In the genomic region with DNA sequence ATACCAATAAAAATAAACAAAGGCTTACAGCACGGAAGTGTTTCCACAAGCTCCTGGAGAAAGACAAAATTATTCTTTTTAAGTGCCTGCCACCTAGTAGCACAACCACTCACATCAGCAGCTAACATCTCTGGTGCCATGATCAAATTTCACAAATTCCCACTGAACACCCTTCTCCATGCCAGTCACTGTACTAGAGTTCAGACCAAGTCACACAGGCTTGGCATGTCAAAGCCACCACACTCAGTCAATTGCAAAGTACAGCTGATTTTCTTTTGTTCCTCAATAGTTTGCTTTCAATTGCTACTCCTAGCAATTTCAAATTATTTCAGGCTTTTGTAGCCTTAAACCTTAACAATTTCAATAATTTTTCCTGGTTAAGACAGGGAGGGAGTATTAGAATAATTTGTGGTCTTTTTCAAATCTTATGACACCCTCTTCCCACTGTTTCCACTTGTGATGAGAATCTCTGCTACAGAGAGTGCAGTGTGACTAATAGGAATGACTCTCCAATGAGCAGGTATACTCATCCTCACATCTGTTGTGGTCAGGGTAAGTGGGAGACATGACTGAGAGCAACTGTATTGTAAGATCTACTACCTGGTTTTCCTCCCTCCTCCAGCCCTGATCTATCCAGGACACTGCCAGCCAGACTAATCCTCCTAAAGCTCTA, we compare ENCODE assay signal across 10 cellular contexts. TPM values are rescaled to one million over a fixed set of nuclear protein-coding genes. Genes with fewer than 3 reads are reported as not detected.
DNase-seq lines count a peak whose midpoint lies in the region; ATAC-seq, FAIRE-seq and TF ChIP-seq lines count a peak whose summit lies in the region.
"Had no signal": no experiment of that assay in that cellular context is flagged by ENCODE, and none has a peak within 500 bp of the region (broad histone marks: within the 10 kb centered on the region; RNA-seq: fewer than 3 reads in every experiment).

No MANE protein-coding gene starts in this region.

- no peak for TF ChIP-seq EP300 in A549 (IDR thresholded peaks at IDR 0.05)

- TF ChIP-seq RAD21 in A549 (conservative IDR thresholded peaks at IDR 0.05 in 1 of 2, IDR thresholded peaks at IDR 0.05 in 1 of 2), result no peak

- TF ChIP-seq CTCF in A549 (IDR thresholded peaks at IDR 0.05) (no peak), foreskin keratinocyte (conservative IDR thresholded peaks at IDR 0.05) (no peak)

- DNase-seq in A549 (ENCODE audit: low read depth in 1 of 2, low spot score in 1 of 2) (peak; percentile 45 to 46), GM04504 (ENCODE audit: low read depth) (peak; percentile 53), SJCRH30 (peak; percentile 53 to 70), foreskin keratinocyte (peak; percentile 93 to 97), dermis blood vessel endothelial cell (no peak), NCI-H446 treated with DMSO at 0.1 percent for 48 hours (lab: John Stamatoyannopoulos, UW) (no peak), NCI-H82 treated with DMSO at 0.1 percent for 48 hours (lab: John Stamatoyannopoulos, UW; ENCODE audit: unreplicated experiment) (no peak)
- DNase-seq: stimulated activated naive CD4-positive, alpha-beta T cell had no signal

- peak; percentile 74 for FAIRE-seq in A549 (lab: Jason Lieb, UNC)

- H3K4me3 ChIP-seq in A549, result no peak overlapping the region
- H3K4me3 ChIP-seq in SJCRH30, result no peak overlapping the region

- no peaks in the 10 kb centered on the region for H3K9me3 ChIP-seq in A549
- H3K9me3 ChIP-seq in SJCRH30 (replicated peaks), result no peaks in the 10 kb centered on the region

- H3K36me3 ChIP-seq in SJCRH30, result peaks cover 39% of the 10 kb centered on the region

- H3K4me1 ChIP-seq in A549 (peaks cover 78% of the 10 kb centered on the region), SJCRH30 (peaks cover 41% of the 10 kb centered on the region), foreskin keratinocyte (peaks cover 22% of the 10 kb centered on the region)
- H3K4me1 ChIP-seq: parathyroid adenoma had no signal

- CTCF ChIA-PET in A549 (lab: Yijun Ruan, JAX), result interaction anchor here (0.8 to 2.4 kb wide), 9 partner anchors 13 to 824 kb away, joined by 3 to 8 read pairs (median 4); no protein-coding TSS in a partner anchor

- H3K27me3 ChIP-seq in SJCRH30 (no peaks in the 10 kb centered on the region), foreskin keratinocyte (no peaks in the 10 kb centered on the region)

- no peak for TF ChIP-seq POLR2A in A549 (IDR thresholded peaks at IDR 0.05; ENCODE audit: low read length)

- POLR2A ChIA-PET in A549 (lab: Yijun Ruan, JAX), result interaction anchor here (1.2 kb wide), 1 partner anchor 44 kb away, joined by 4 read pairs; no protein-coding TSS in a partner anchor

- 86% methylated on average over 1 of the region's 1 CpG for WGBS in A549 (ENCODE audit: missing lambda C conversion rate)

- ATAC-seq in A549 (peak; percentile 77 to 90; a peak in 5 of 6 replicates), foreskin keratinocyte (peak; percentile 100), GM21619 (IDR thresholded peaks at IDR 0.05; ENCODE audit: unreplicated experiment) (no peak)

- peak overlapping the region; percentile 52 to 82 for H3K27ac ChIP-seq in A549
- H3K27ac ChIP-seq in SJCRH30, result peak overlapping the region; percentile 53
- peak overlapping the region; percentile 97 for H3K27ac ChIP-seq in foreskin keratinocyte
- H3K27ac ChIP-seq: parathyroid adenoma had no signal

- H3K4me2 ChIP-seq in A549, result peak overlapping the region; percentile 61

TF ChIP-seq in A549, 52 proteins besides CTCF, POLR2A, EP300 and RAD21:
- TF ChIP-seq, protein P1, sequence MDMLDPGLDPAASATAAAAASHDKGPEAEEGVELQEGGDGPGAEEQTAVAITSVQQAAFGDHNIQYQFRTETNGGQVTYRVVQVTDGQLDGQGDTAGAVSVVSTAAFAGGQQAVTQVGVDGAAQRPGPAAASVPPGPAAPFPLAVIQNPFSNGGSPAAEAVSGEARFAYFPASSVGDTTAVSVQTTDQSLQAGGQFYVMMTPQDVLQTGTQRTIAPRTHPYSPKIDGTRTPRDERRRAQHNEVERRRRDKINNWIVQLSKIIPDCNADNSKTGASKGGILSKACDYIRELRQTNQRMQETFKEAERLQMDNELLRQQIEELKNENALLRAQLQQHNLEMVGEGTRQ (IDR thresholded peaks at IDR 0.05), result no peak
- no peak for TF ChIP-seq FOSL2 (IDR thresholded peaks at IDR 0.05)
- TF ChIP-seq FOSL2 (CRISPR knock-in tag; IDR thresholded peaks at IDR 0.05), result peak; percentile 46; the same call in 1 of the 2 replicates
- TF ChIP-seq, protein P2, sequence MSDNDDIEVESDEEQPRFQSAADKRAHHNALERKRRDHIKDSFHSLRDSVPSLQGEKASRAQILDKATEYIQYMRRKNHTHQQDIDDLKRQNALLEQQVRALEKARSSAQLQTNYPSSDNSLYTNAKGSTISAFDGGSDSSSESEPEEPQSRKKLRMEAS (IDR thresholded peaks at IDR 0.05), result 0 out of 2 replicates have a peak, but pooled peaks have one; percentile 20

RNA-seq across cellular contexts. Expression of a gene that starts 46.2 kb away (rescaled TPM):
- polyA plus RNA-seq in A549 (2011; rRNA removed), result 122 and 147 TPM in 2 replicates
- polyA plus RNA-seq in A549 (2012; cell fraction: cytosol; rRNA removed), result 38.4 and 45.0 TPM in 2 replicates
- polyA plus RNA-seq in A549 (2012; cell fraction: nucleus; rRNA removed), result 20.9 and 43.9 TPM in 2 replicates
- 120 to 146 TPM (median 137 TPM) in 3 replicates for polyA plus RNA-seq in A549 (2017; fragmentation: RNase III; extraction: RNeasy Plus Mini Kit Qiagen cat#74134 plus additional on column Dnase treatment)
- 82.2 and 83.3 TPM in 2 replicates for polyA minus RNA-seq in A549 (2011; rRNA and poly(A)+ RNA removed)
- 59.0 and 60.9 TPM in 2 replicates for total RNA-seq in SJCRH30 (2014; rRNA removed; shearing (Covaris generic))
- 56.2 and 58.3 TPM in 2 replicates for total RNA-seq in foreskin keratinocyte
- 43.3 and 50.1 TPM in 2 replicates for polyA plus RNA-seq in foreskin keratinocyte
- 47.8 and 71.3 TPM in 2 replicates for total RNA-seq in dermis blood vessel endothelial cell

Comparison
In these comparisons a context has a peak if more than half of its experiments do, and no peak if none do; other contexts are left out.
1. DNase-seq: peak in A549 (2 of 2), GM04504 (single experiment), SJCRH30 (2 of 2) and foreskin keratinocyte (2 of 2); none in dermis blood vessel endothelial cell (single experiment), NCI-H446 treated with DMSO at 0.1 percent for 48 hours (single experiment) and NCI-H82 treated with DMSO at 0.1 percent for 48 hours (single experiment).
2. Peak in every context shown above with its lines, with median percentiles within 50 percentile points of each other: H3K27ac ChIP-seq.